In genomic region chrX:71669947-71670346, GRCh38 we compare ENCODE assay signal across 8 cellular contexts. TPM values are rescaled to one million over a fixed set of nuclear protein-coding genes. Genes with fewer than 3 reads are reported as not detected.
DNase-seq lines count a peak whose midpoint lies in the region; ATAC-seq, FAIRE-seq and TF ChIP-seq lines count a peak whose summit lies in the region.
"Not testable (repeated sequence)": the region's sequence is repeated elsewhere in the genome, so short reads cannot be mapped to it uniquely, and the experiment has no call there.

No MANE protein-coding gene starts in this region.

- H3F3A ChIP-seq in GM23248 (ENCODE audit: insufficient read depth), result not testable (repeated sequence)

- H3K9me3 ChIP-seq in GM23248 (ENCODE audit: low read depth), result not testable (repeated sequence)

- not testable (repeated sequence) for H3K4me3 Mint-ChIP-seq in memory B cell; stimulated activated naive B cell treated with anti-CD40 and anti-IgM and Interleukin-4, amounts not matched to agents 10 μg/mL and 1 μg/mL and 100 μg/mL, for 72 hours

- DNase-seq in D721Med (ENCODE audit: insufficient read length, low spot score); astrocyte of the cerebellum (ENCODE audit: low read depth); fibroblast of the aortic adventitia (ENCODE audit: low read depth); memory B cell (ENCODE audit: low spot score in 2 of 2); stimulated activated naive B cell treated with anti-CD40 and anti-IgM and Interleukin-4, amounts not matched to agents 10 μg/mL and 1 μg/mL and 100 μg/mL, for 72 hours: not testable (repeated sequence)
- DNase-seq in GM23248, result peak; percentile 16
- peak; percentile 5 for DNase-seq in NCI-H1092 treated with DMSO at 0.1 percent for 48 hours (lab: John Stamatoyannopoulos, UW)
- peak; percentile 19 for DNase-seq in T follicular helper cell (ENCODE audit: low read depth)

- not testable (repeated sequence) for H3K4me1 ChIP-seq in GM23248 (ENCODE audit: insufficient read depth)

- not testable (repeated sequence) for H4K20me1 ChIP-seq in GM23248 (ENCODE audit: insufficient read depth)

- peak; percentile 47 for ATAC-seq in memory B cell (ENCODE audit: low read depth)
- peak; percentile 53 to 61 for ATAC-seq in stimulated activated naive B cell treated with anti-CD40 and anti-IgM and Interleukin-4, amounts not matched to agents 10 μg/mL and 1 μg/mL and 100 μg/mL, for 72 hours (replicated peaks)

- not testable (repeated sequence) for H3K9ac ChIP-seq in GM23248

- H3K4me1 Mint-ChIP-seq in memory B cell, result not testable (repeated sequence)
- peaks cover 13 to 21% of the 10 kb centered on the region in 2 donors for H3K4me1 Mint-ChIP-seq in stimulated activated naive B cell treated with anti-CD40 and anti-IgM and Interleukin-4, amounts not matched to agents 10 μg/mL and 1 μg/mL and 100 μg/mL, for 72 hours

- not testable (repeated sequence) for H3K27me3 Mint-ChIP-seq in memory B cell; stimulated activated naive B cell treated with anti-CD40 and anti-IgM and Interleukin-4, amounts not matched to agents 10 μg/mL and 1 μg/mL and 100 μg/mL, for 72 hours

- not testable (repeated sequence) for H3K36me3 ChIP-seq in GM23248 (ENCODE audit: low read depth)

- not testable (repeated sequence) for H3K27ac ChIP-seq in GM23248

- H3K4me3 ChIP-seq in GM23248; astrocyte of the cerebellum (ENCODE audit: low read depth, low read length); fibroblast of the aortic adventitia (ENCODE audit: low read depth, low read length): not testable (repeated sequence)

- WGBS in GM23248 (ENCODE audit: low coverage in 1 of 2, low lambda C conversion rate in 2 of 2, missing lambda C conversion rate in 2 of 2), 2 experiments, result 29% methylated on average over 8 of the region's 10 CpGs; no CpG with 5 or more reads in 1 of the 2 experiments

- H3K4me2 ChIP-seq in GM23248 (ENCODE audit: unreplicated experiment), result not testable (repeated sequence)

- H3K9me2 ChIP-seq in GM23248 (ENCODE audit: insufficient read depth), result not testable (repeated sequence)

- H3K27me3 ChIP-seq in GM23248 (replicated peaks; ENCODE audit: insufficient read depth), result not testable (repeated sequence)

- H2AFZ ChIP-seq in GM23248, result not testable (repeated sequence)

- H3K9me3 Mint-ChIP-seq in memory B cell; stimulated activated naive B cell treated with anti-CD40 and anti-IgM and Interleukin-4, amounts not matched to agents 10 μg/mL and 1 μg/mL and 100 μg/mL, for 72 hours: not testable (repeated sequence)

- not testable (repeated sequence) for FAIRE-seq in D721Med (lab: Jason Lieb, UNC)

- not testable (repeated sequence) for H3K36me3 Mint-ChIP-seq in memory B cell; stimulated activated naive B cell treated with anti-CD40 and anti-IgM and Interleukin-4, amounts not matched to agents 10 μg/mL and 1 μg/mL and 100 μg/mL, for 72 hours

- H3K27ac Mint-ChIP-seq in memory B cell; stimulated activated naive B cell treated with anti-CD40 and anti-IgM and Interleukin-4, amounts not matched to agents 10 μg/mL and 1 μg/mL and 100 μg/mL, for 72 hours: not testable (repeated sequence)

- peak; percentile 53 for TF ChIP-seq CTCF in D721Med (IDR thresholded peaks at IDR 0.05; ENCODE audit: insufficient read depth, missing control alignments)
- TF ChIP-seq CTCF in astrocyte of the cerebellum (IDR thresholded peaks at IDR 0.05; ENCODE audit: low read depth, low read length, missing control alignments), result peak; percentile 43
- peak; percentile 28 for TF ChIP-seq CTCF in fibroblast of the aortic adventitia (IDR thresholded peaks at IDR 0.05; ENCODE audit: insufficient read depth, low read length)

- H3K79me2 ChIP-seq in GM23248 (ENCODE audit: insufficient read depth), result not testable (repeated sequence)

- in situ Hi-C loops in GM23248 (cut with MboI); astrocyte of the cerebellum (cut with HindIII; ENCODE audit: low sequenced_read_pairs): not testable (repeated sequence)

RNA-seq across cellular contexts. Expression of gene CXorf49, which starts 48.1 kb away (rescaled TPM):
- not detected in 2 replicates for total RNA-seq in GM23248 (2014; rRNA removed; shearing (Covaris generic))
- polyA plus RNA-seq in GM23248 (2016; fragmentation: Nextera tagmentation; extraction: Ambion mirVana), result not detected in 2 replicates
- total RNA-seq in fibroblast of the aortic adventitia (ENCODE audit: low replicate concordance), result not detected in 2 replicates

RNA-seq across cellular contexts. Expression of gene CXCR3, which starts 51.6 kb away (rescaled TPM):
- total RNA-seq in GM23248 (2014; rRNA removed; shearing (Covaris generic)), result not detected in 2 replicates
- polyA plus RNA-seq in GM23248 (2016; fragmentation: Nextera tagmentation; extraction: Ambion mirVana), result not detected in 2 replicates
- total RNA-seq in fibroblast of the aortic adventitia (ENCODE audit: low replicate concordance), result not detected in 2 replicates
